ENCODE assay signal across 22 cellular contexts in genomic region chr22:24416095-24416494, GRCh38. TPM values are rescaled to one million over a fixed set of nuclear protein-coding genes. Genes with fewer than 3 reads are reported as not detected.
DNase-seq lines count a peak whose midpoint lies in the region; ATAC-seq and TF ChIP-seq lines count a peak whose summit lies in the region.
"Had no signal": no experiment of that assay in that cellular context is flagged by ENCODE, and none has a peak within 500 bp of the region (broad histone marks: within the 10 kb centered on the region; RNA-seq: fewer than 3 reads in every experiment).

No MANE protein-coding gene starts in this region.

- no peak overlapping the region for H3K4me3 ChIP-seq in AG10803 (ENCODE audit: low read length)
- H3K4me3 ChIP-seq in coronary artery, result no peak overlapping the region
- H3K4me3 ChIP-seq: heart left ventricle, upper lobe of left lung had no signal

- peak; percentile 72 for DNase-seq in AG10803 (ENCODE audit: low read depth)
- DNase-seq in RWPE1 (ENCODE audit: low spot score), result no peak
- DNase-seq in glutamatergic neuron, result peak; percentile 36
- DNase-seq in AG08395 (ENCODE audit: low spot score), result no peak
- DNase-seq in osteocyte (ENCODE audit: extremely low spot score, unreplicated experiment), result no peak
- no peak for DNase-seq in coronary artery (ENCODE audit: low spot score)
- DNase-seq: activated CD4-positive, alpha-beta T cell treated with anti-CD3 and anti-CD28 coated beads, Interleukin-2, amount 50 U/mL, for 1 hour; activated CD8-positive, alpha-beta memory T cell treated with anti-CD3 and anti-CD28 coated beads, Interleukin-2, amount 10 ng/mL, durations not matched to agents 7 days and 5 days; activated naive CD4-positive, alpha-beta T cell treated with anti-CD3 and anti-CD28 coated beads, Interleukin-2, amount 10 ng/mL, durations not matched to agents 7 days and 5 days; anterior cingulate cortex; HCEC 1CT; NCI-H1105; NCI-H2107; NCI-H510A; upper lobe of left lung had no signal

- H3K27me3 Mint-ChIP-seq in IgD-negative memory B cell (no peaks in the 10 kb centered on the region), glutamatergic neuron (ENCODE audit: unreplicated experiment) (peaks cover 21% of the 10 kb centered on the region), osteocyte (ENCODE audit: unreplicated experiment) (no peaks in the 10 kb centered on the region)
- H3K27me3 Mint-ChIP-seq: activated CD8-positive, alpha-beta memory T cell treated with anti-CD3 and anti-CD28 coated beads, Interleukin-2, amount 10 ng/mL, durations not matched to agents 7 days and 5 days; activated naive CD4-positive, alpha-beta T cell treated with anti-CD3 and anti-CD28 coated beads, Interleukin-2, amount 10 ng/mL, durations not matched to agents 7 days and 5 days; memory B cell had no signal

- TF ChIP-seq CTCF in AG10803 (conservative IDR thresholded peaks at IDR 0.05; ENCODE audit: low read length) (no peak), RWPE1 (conservative IDR thresholded peaks at IDR 0.05; ENCODE audit: low read depth) (no peak), glutamatergic neuron (IDR thresholded peaks at IDR 0.05; ENCODE audit: partially characterized antibody, unreplicated experiment) (no peak), osteocyte (IDR thresholded peaks at IDR 0.05) (no peak), coronary artery (IDR thresholded peaks at IDR 0.05) (no peak)

- POLR2A ChIA-PET in RWPE1 (lab: Yijun Ruan, JAX; ENCODE audit: low non-redundant PET), result no interaction called here

- CTCF ChIA-PET in RWPE1 (lab: Yijun Ruan, JAX), result interaction anchor here (0.8 kb wide), 1 partner anchor 106 kb away, joined by 3 read pairs; no protein-coding TSS in a partner anchor

- no peak for ATAC-seq in HG02938 (IDR thresholded peaks at IDR 0.05; ENCODE audit: unreplicated experiment)
- ATAC-seq: activated CD8-positive, alpha-beta memory T cell treated with anti-CD3 and anti-CD28 coated beads, Interleukin-2, amount 10 ng/mL, durations not matched to agents 7 days and 5 days; heart left ventricle had no signal

- H3K27ac ChIP-seq in RWPE1 (peak overlapping the region; percentile 21), coronary artery (no peak overlapping the region)
- H3K27ac ChIP-seq: heart left ventricle, VCaP had no signal

- H3K4me3 Mint-ChIP-seq in IgD-negative memory B cell, result no peak overlapping the region
- peak overlapping the region; percentile 45 for H3K4me3 Mint-ChIP-seq in glutamatergic neuron (ENCODE audit: unreplicated experiment)
- no peak overlapping the region for H3K4me3 Mint-ChIP-seq in osteocyte (ENCODE audit: unreplicated experiment)
- H3K4me3 Mint-ChIP-seq: activated CD8-positive, alpha-beta memory T cell treated with anti-CD3 and anti-CD28 coated beads, Interleukin-2, amount 10 ng/mL, durations not matched to agents 7 days and 5 days; activated naive CD4-positive, alpha-beta T cell treated with anti-CD3 and anti-CD28 coated beads, Interleukin-2, amount 10 ng/mL, durations not matched to agents 7 days and 5 days; activated T-helper 1 cell treated with anti-CD3 and anti-CD28 coated beads, Interleukin-12 subunit alpha, Interleukin-12 subunit beta, Interleukin-2, Interleukin-4 antibody, amounts not matched to agents 30 ng/mL and 10 ng/mL and 1 ng/mL, durations not matched to agents 14 hours and 24 hours and 36 hours; CD14-positive monocyte; memory B cell had no signal

- H3K9me3 Mint-ChIP-seq in IgD-negative memory B cell (no peaks in the 10 kb centered on the region), glutamatergic neuron (ENCODE audit: unreplicated experiment) (peaks cover 26% of the 10 kb centered on the region), osteocyte (ENCODE audit: unreplicated experiment) (no peaks in the 10 kb centered on the region)
- H3K9me3 Mint-ChIP-seq: activated naive CD4-positive, alpha-beta T cell treated with anti-CD3 and anti-CD28 coated beads, Interleukin-2, amount 10 ng/mL, durations not matched to agents 7 days and 5 days; activated T-helper 1 cell treated with anti-CD3 and anti-CD28 coated beads, Interleukin-12 subunit alpha, Interleukin-12 subunit beta, Interleukin-2, Interleukin-4 antibody, amounts not matched to agents 30 ng/mL and 10 ng/mL and 1 ng/mL, durations not matched to agents 14 hours and 24 hours and 36 hours; CD14-positive monocyte; memory B cell had no signal

- H3K27ac Mint-ChIP-seq in IgD-negative memory B cell, result peak overlapping the region; percentile 23 to 50 (median 29)
- peak overlapping the region; percentile 90 for H3K27ac Mint-ChIP-seq in glutamatergic neuron (ENCODE audit: unreplicated experiment)
- no peak overlapping the region for H3K27ac Mint-ChIP-seq in osteocyte (ENCODE audit: unreplicated experiment)
- H3K27ac Mint-ChIP-seq: activated CD8-positive, alpha-beta memory T cell treated with anti-CD3 and anti-CD28 coated beads, Interleukin-2, amount 10 ng/mL, durations not matched to agents 7 days and 5 days; activated T-helper 1 cell treated with anti-CD3 and anti-CD28 coated beads, Interleukin-12 subunit alpha, Interleukin-12 subunit beta, Interleukin-2, Interleukin-4 antibody, amounts not matched to agents 30 ng/mL and 10 ng/mL and 1 ng/mL, durations not matched to agents 14 hours and 24 hours and 36 hours; memory B cell had no signal

- H3K4me1 Mint-ChIP-seq in IgD-negative memory B cell, result peaks cover 0 to 1% (median under 1%) of the 10 kb centered on the region in 3 donors
- H3K4me1 Mint-ChIP-seq in glutamatergic neuron (ENCODE audit: low read depth, unreplicated experiment), result peaks cover 35% of the 10 kb centered on the region
- peaks cover 9% of the 10 kb centered on the region for H3K4me1 Mint-ChIP-seq in osteocyte (ENCODE audit: unreplicated experiment)
- H3K4me1 Mint-ChIP-seq: activated naive CD4-positive, alpha-beta T cell treated with anti-CD3 and anti-CD28 coated beads, Interleukin-2, amount 10 ng/mL, durations not matched to agents 7 days and 5 days; memory B cell had no signal

- peaks cover 2% of the 10 kb centered on the region for H3K36me3 Mint-ChIP-seq in IgD-negative memory B cell
- no peaks in the 10 kb centered on the region for H3K36me3 Mint-ChIP-seq in glutamatergic neuron (ENCODE audit: unreplicated experiment)
- H3K36me3 Mint-ChIP-seq in osteocyte (ENCODE audit: unreplicated experiment), result peaks cover 15% of the 10 kb centered on the region

RNA-seq across cellular contexts. Expression of gene ADORA2A, which starts 11.3 kb away (rescaled TPM):
- 26.6 TPM for polyA plus RNA-seq in IgD-negative memory B cell
- total RNA-seq in glutamatergic neuron (ENCODE audit: unreplicated experiment) (15.9 TPM), osteocyte (1.6 and 3.5 TPM in 2 replicates)

Comparison
In these comparisons a context has a peak if more than half of its experiments do, and no peak if none do; other contexts are left out.
1. DNase-seq: peak in AG10803 (single experiment) and glutamatergic neuron (single experiment); none in RWPE1 (single experiment), AG08395 (single experiment), osteocyte (single experiment) and coronary artery (single experiment).